Comparison of ENCODE assay signal across 7 cellular contexts in genomic region chr2:29114514-29114840, GRCh38. TPM values are rescaled to one million over a fixed set of nuclear protein-coding genes. Genes with fewer than 3 reads are reported as not detected.
A peak's percentile ranks its signal among the peaks of the same experiment; 100 is the strongest.
DNase-seq lines count a peak whose midpoint lies in the region; ATAC-seq, FAIRE-seq and TF ChIP-seq lines count a peak whose summit lies in the region.

No MANE protein-coding gene starts in this region.

- no peaks in the 10 kb centered on the region for H3K9me3 ChIP-seq in kidney (ENCODE audit: control insufficient read depth in 1 of 2, low read length in 2 of 2)

- H3K36me3 Mint-ChIP-seq in activated naive CD8-positive, alpha-beta T cell treated with anti-CD3 and anti-CD28 coated beads for 36 hours = peaks cover 4% of the 10 kb centered on the region

- TF ChIP-seq CTCF in kidney (IDR thresholded peaks at IDR 0.05; ENCODE audit: borderline replicate concordance, extremely low read depth, insufficient read depth) = no peak

- peak overlapping the region; percentile 61 to 65 for H3K4me3 ChIP-seq in kidney (ENCODE audit: low read length in 2 of 2)

- peak overlapping the region; percentile 88 for H3K27ac Mint-ChIP-seq in activated naive CD8-positive, alpha-beta T cell treated with anti-CD3 and anti-CD28 coated beads for 36 hours

- H3K27me3 Mint-ChIP-seq in activated naive CD8-positive, alpha-beta T cell treated with anti-CD3 and anti-CD28 coated beads for 36 hours = peaks cover 3% of the 10 kb centered on the region

- DNase-seq in NCI-H82 (lab: John Stamatoyannopoulos, UW) (peak; percentile 82), kidney (no peak), NCI-H345 (lab: John Stamatoyannopoulos, UW) (no peak)
- DNase-seq in activated naive CD8-positive, alpha-beta T cell treated with anti-CD3 and anti-CD28 coated beads for 36 hours = no peak

- intact Hi-C loops in kidney (cut with DNase I) = no loop called here

- peak overlapping the region; percentile 31 to 81 for H3K9ac ChIP-seq in kidney (ENCODE audit: low read length in 2 of 2)

- peak overlapping the region in 1 of 2 donors; percentile 72 for H3K27ac ChIP-seq in kidney (ENCODE audit: low read depth in 2 of 2, low read length in 2 of 2)
- peak overlapping the region; percentile 97 for H3K27ac ChIP-seq in temporal lobe (ENCODE audit: low read depth, low read length)

- no peaks in the 10 kb centered on the region for H3K9me3 Mint-ChIP-seq in activated naive CD8-positive, alpha-beta T cell treated with anti-CD3 and anti-CD28 coated beads for 36 hours

- H3K4me3 Mint-ChIP-seq in activated naive CD8-positive, alpha-beta T cell treated with anti-CD3 and anti-CD28 coated beads for 36 hours = peak overlapping the region; percentile 80

- H3K4me1 ChIP-seq in kidney (ENCODE audit: control insufficient read depth in 1 of 2, insufficient read depth in 1 of 2, low read depth in 1 of 2, low read length in 2 of 2) = peaks cover 6 to 8% of the 10 kb centered on the region in 2 donors

- ATAC-seq in GM18519 (IDR thresholded peaks at IDR 0.05; ENCODE audit: low FRiP score, unreplicated experiment) (no peak), HG02970 (IDR thresholded peaks at IDR 0.05; ENCODE audit: low FRiP score, unreplicated experiment) (no peak)

- no peaks in the 10 kb centered on the region for H3K36me3 ChIP-seq in kidney (ENCODE audit: control insufficient read depth in 1 of 2, insufficient read depth in 2 of 2, low read length in 2 of 2)

- FAIRE-seq in kidney (lab: Jason Lieb, UNC) = no peak

- peaks cover 34% of the 10 kb centered on the region for H3K4me1 Mint-ChIP-seq in activated naive CD8-positive, alpha-beta T cell treated with anti-CD3 and anti-CD28 coated beads for 36 hours

RNA-seq across cellular contexts. Expression of gene CLIP4, which starts 0.7 kb away (rescaled TPM):
- total RNA-seq in activated naive CD8-positive, alpha-beta T cell treated with anti-CD3 and anti-CD28 coated beads for 36 hours = 10 to 100 TPM; 15.8 to 18.7 TPM
- 18.1 TPM for total RNA-seq in kidney
- polyA plus RNA-seq in kidney (ENCODE audit: insufficient read depth, low read depth, low replicate concordance) = 7.8 TPM
- 27.5 TPM for total RNA-seq in temporal lobe

RNA-seq across cellular contexts. Expression of gene PCARE, which starts 40.2 kb away (rescaled TPM):
- total RNA-seq in activated naive CD8-positive, alpha-beta T cell treated with anti-CD3 and anti-CD28 coated beads for 36 hours = not detected
- not detected for total RNA-seq in kidney
- polyA plus RNA-seq in kidney (ENCODE audit: insufficient read depth, low read depth, low replicate concordance) = 1.3 TPM
- under 0.01 TPM for total RNA-seq in temporal lobe
